ENCODE assay signal across 11 cellular contexts in the genomic region with DNA sequence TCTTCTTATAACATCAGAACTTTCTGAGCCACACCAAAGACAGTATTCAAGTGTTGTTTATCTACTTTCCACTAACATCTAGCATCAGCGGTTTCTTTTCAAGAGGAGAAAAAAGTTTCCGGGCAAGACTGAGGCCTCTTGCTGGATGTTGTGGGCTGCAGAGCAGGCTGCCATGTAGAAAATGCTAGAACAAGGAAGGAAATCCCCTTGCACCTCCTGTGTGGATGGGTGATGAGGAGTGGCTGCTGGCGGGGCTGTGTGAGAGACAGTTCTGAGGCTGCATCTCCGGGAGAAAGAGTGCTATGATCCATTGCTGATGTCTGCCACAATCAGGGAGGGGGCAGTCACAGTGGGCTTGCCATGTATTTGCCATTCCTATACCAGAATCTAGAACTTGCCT. TPM values are rescaled to one million over a fixed set of nuclear protein-coding genes. Genes with fewer than 3 reads are reported as not detected.
DNase-seq lines count a peak whose midpoint lies in the region; ATAC-seq, FAIRE-seq and TF ChIP-seq lines count a peak whose summit lies in the region.
"Had no signal": no experiment of that assay in that cellular context is flagged by ENCODE, and none has a peak within 500 bp of the region (broad histone marks: within the 10 kb centered on the region; RNA-seq: fewer than 3 reads in every experiment).

No MANE protein-coding gene starts in this region.

- H3K4me3 Mint-ChIP-seq in CD8-positive, alpha-beta T cell, result peak overlapping the region; percentile 42
- H3K4me3 Mint-ChIP-seq: neural crest cell had no signal

- no peaks in the 10 kb centered on the region for H3K9me3 Mint-ChIP-seq in CD8-positive, alpha-beta T cell
- H3K9me3 Mint-ChIP-seq: neural crest cell had no signal

- no peak overlapping the region for H3K27ac ChIP-seq in CD8-positive, alpha-beta T cell (ENCODE audit: low read depth, low read length)
- H3K27ac ChIP-seq in right atrium auricular region (no peak overlapping the region), small intestine (ENCODE audit: low read depth in 1 of 2, low read length in 1 of 2) (peak overlapping the region in 1 of 2 donors; percentile 50)
- H3K27ac ChIP-seq: upper lobe of right lung had no signal

- ATAC-seq in CD8-positive, alpha-beta T cell, result peak; percentile 73
- ATAC-seq: upper lobe of right lung had no signal

- FAIRE-seq in small intestine (lab: Jason Lieb, UNC), result no peak

- TF ChIP-seq CTCF in CD8-positive, alpha-beta T cell (IDR thresholded peaks at IDR 0.05), result no peak
- no peak for TF ChIP-seq CTCF in right atrium auricular region (IDR thresholded peaks at IDR 0.05)

- POLR2A ChIA-PET in CD8-positive, alpha-beta T cell (lab: Charles Lee), result no interaction called here

- peak in 6 of 7 experiments; percentile 3 to 52 (median 20) for DNase-seq in CD8-positive, alpha-beta T cell
- peak; percentile 59 for DNase-seq in activated CD4-positive, alpha-beta T cell treated with anti-CD3 and anti-CD28 coated beads for 48 hours
- DNase-seq in activated effector memory CD4-positive, alpha-beta T cell treated with anti-CD3 and anti-CD28 coated beads, Interleukin-2, amount 50 U/mL, for 16 hours, result peak; percentile 81
- DNase-seq in stimulated activated CD4-positive, alpha-beta T cell treated with anti-CD3 and anti-CD28 coated beads, Interleukin-15, amount 100 ng/mL, for 48 hours (ENCODE audit: low read depth in 2 of 2), result peak; percentile 25 to 26
- no peak for DNase-seq in right atrium auricular region (ENCODE audit: low spot score)
- no peak for DNase-seq in head of caudate nucleus
- no peak for DNase-seq in mesenteric fat pad (ENCODE audit: low spot score)
- DNase-seq in small intestine, result no peak
- DNase-seq: foreskin fibroblast, upper lobe of right lung had no signal

- intact Hi-C loops in CD8-positive, alpha-beta T cell (cut with DNase I, micrococcal nuclease), result no loop called here
- intact Hi-C loops in head of caudate nucleus (cut with DNase I), result no loop called here

- no peaks in the 10 kb centered on the region for H3K9me3 ChIP-seq in CD8-positive, alpha-beta T cell (ENCODE audit: low read length)
- H3K9me3 ChIP-seq in right atrium auricular region (no peaks in the 10 kb centered on the region), small intestine (ENCODE audit: control insufficient read depth, low read depth) (no peaks in the 10 kb centered on the region)
- H3K9me3 ChIP-seq: upper lobe of right lung had no signal

- peak overlapping the region; percentile 23 for H3K27ac Mint-ChIP-seq in CD8-positive, alpha-beta T cell

- no peaks in the 10 kb centered on the region for H3K36me3 ChIP-seq in CD8-positive, alpha-beta T cell (ENCODE audit: insufficient read depth, low read length)
- no peaks in the 10 kb centered on the region for H3K36me3 ChIP-seq in right atrium auricular region
- H3K36me3 ChIP-seq in small intestine (ENCODE audit: control insufficient read depth in 2 of 2, insufficient read depth in 2 of 2, low read length in 2 of 2), result no peaks in the 10 kb centered on the region
- H3K36me3 ChIP-seq: upper lobe of right lung had no signal

- no peak overlapping the region for H3K4me3 ChIP-seq in CD8-positive, alpha-beta T cell (ENCODE audit: low read depth, low read length)
- no peak overlapping the region for H3K4me3 ChIP-seq in right atrium auricular region
- no peak overlapping the region for H3K4me3 ChIP-seq in small intestine (ENCODE audit: low read depth in 1 of 2, low read length in 2 of 2)
- H3K4me3 ChIP-seq: upper lobe of right lung had no signal

- H3K4me1 ChIP-seq in CD8-positive, alpha-beta T cell (ENCODE audit: insufficient read depth, low read length), result peaks cover 23% of the 10 kb centered on the region
- H3K4me1 ChIP-seq in right atrium auricular region, result no peaks in the 10 kb centered on the region
- H3K4me1 ChIP-seq in small intestine (ENCODE audit: control insufficient read depth in 2 of 2, insufficient read depth in 1 of 2, low read depth in 1 of 2, low read length in 1 of 2), result no peaks in the 10 kb centered on the region

- peaks cover 34% of the 10 kb centered on the region for H3K4me1 Mint-ChIP-seq in CD8-positive, alpha-beta T cell (ENCODE audit: low read depth)

- no peaks in the 10 kb centered on the region for H3K27me3 ChIP-seq in CD8-positive, alpha-beta T cell (ENCODE audit: insufficient read depth, low read length)
- H3K27me3 ChIP-seq in right atrium auricular region, result no peaks in the 10 kb centered on the region
- H3K27me3 ChIP-seq in small intestine (ENCODE audit: control insufficient read depth in 2 of 2, insufficient read depth in 2 of 2, low read length in 2 of 2), result no peaks in the 10 kb centered on the region
- H3K27me3 ChIP-seq: upper lobe of right lung had no signal

- H3K36me3 Mint-ChIP-seq in CD8-positive, alpha-beta T cell, result no peaks in the 10 kb centered on the region

- WGBS in small intestine, 3 donors, result 54 to 73% (median 70%) methylated on average over 4 of the region's 4 CpGs

- CTCF ChIA-PET in CD8-positive, alpha-beta T cell (lab: Charles Lee), result no interaction called here

- H3K27me3 Mint-ChIP-seq in CD8-positive, alpha-beta T cell (ENCODE audit: low read depth), result no peaks in the 10 kb centered on the region

RNA-seq across cellular contexts. Expression of gene PPP1CC, which starts 37.8 kb away (rescaled TPM):
- total RNA-seq in CD8-positive, alpha-beta T cell, result 100 to 1,000 TPM; 147 to 158 TPM
- 100 to 1,000 TPM in 1 of 2 donors, 10 to 100 TPM in 1; 99.5 to 199 TPM for total RNA-seq in right atrium auricular region
- total RNA-seq in mesenteric fat pad, result 101 TPM
- 100 to 1,000 TPM; 135 to 464 (median 420) TPM for polyA plus RNA-seq in small intestine

Comparison
In these comparisons a context has a peak if more than half of its experiments do, and no peak if none do; other contexts are left out.
1. DNase-seq: peak in CD8-positive, alpha-beta T cell (6 of 7), activated CD4-positive, alpha-beta T cell treated with anti-CD3 and anti-CD28 coated beads for 48 hours (single experiment), activated effector memory CD4-positive, alpha-beta T cell treated with anti-CD3 and anti-CD28 coated beads, Interleukin-2, amount 50 U/mL, for 16 hours (single experiment) and stimulated activated CD4-positive, alpha-beta T cell treated with anti-CD3 and anti-CD28 coated beads, Interleukin-15, amount 100 ng/mL, for 48 hours (2 of 2); none in right atrium auricular region (single experiment), head of caudate nucleus (0 of 42), mesenteric fat pad (single experiment) and small intestine (single experiment).